1 cellular context compared by ENCODE assay signal in the genomic region with DNA sequence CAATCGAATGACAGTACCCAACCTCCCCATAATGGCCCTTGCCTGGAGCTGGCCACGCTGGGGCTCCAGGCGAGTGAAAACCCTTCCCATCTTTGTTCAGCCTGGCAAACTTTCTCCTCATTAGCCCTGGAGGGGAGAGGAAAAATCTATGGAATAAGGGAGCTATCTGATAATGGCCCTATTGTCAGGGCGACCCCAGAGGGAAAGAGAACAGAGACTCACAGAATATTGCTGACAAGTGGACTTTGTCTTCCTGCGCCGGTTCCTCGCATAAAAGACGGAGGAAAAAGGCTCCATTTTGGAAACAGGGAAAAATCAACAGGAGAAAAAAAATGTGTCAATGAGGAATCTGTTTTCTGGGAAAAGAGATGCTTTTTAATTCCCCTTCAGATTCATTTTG.
TF ChIP-seq lines count a peak whose summit lies in the region.

No MANE protein-coding gene starts in this region.

TF ChIP-seq in SK-N-SH treated with all-trans-retinoic acid at 6 μM for 48 hours, 23 proteins besides CTCF, POLR2A, EP300 and RAD21 (continued from another document):
- no peak for TF ChIP-seq GLIS3 (CRISPR knock-in tag; IDR thresholded peaks at IDR 0.05)
